ENCODE assay signal across 9 cellular contexts in genomic region chr2:131363703-131364186, GRCh38. TPM values are rescaled to one million over a fixed set of nuclear protein-coding genes. Genes with fewer than 3 reads are reported as not detected.
DNase-seq lines count a peak whose midpoint lies in the region; ATAC-seq and TF ChIP-seq lines count a peak whose summit lies in the region.
"Not testable (repeated sequence)": the region's sequence is repeated elsewhere in the genome, so short reads cannot be mapped to it uniquely, and the experiment has no call there.
"Had no signal": no experiment of that assay in that cellular context is flagged by ENCODE, and none has a peak within 500 bp of the region (broad histone marks: within the 10 kb centered on the region; RNA-seq: fewer than 3 reads in every experiment).

RAB6D (minus strand) TSS chr2:131364168; CDS start chr2:131363720, 448 bp downstream.

- not testable (repeated sequence) for H3K36me3 ChIP-seq in heart left ventricle; aorta (ENCODE audit: control insufficient read depth in 1 of 2, insufficient read depth in 2 of 2, low read length in 1 of 2)

- H3K27me3 ChIP-seq in heart left ventricle, result peaks cover 0 to 62% (median 25%) of the 10 kb centered on the region in 9 donors
- H3K27me3 ChIP-seq in aorta (ENCODE audit: control insufficient read depth in 1 of 2, insufficient read depth in 2 of 2, low read length in 1 of 2), result not testable (repeated sequence)

- not testable (repeated sequence) for TF ChIP-seq POLR2A in heart left ventricle (IDR thresholded peaks at IDR 0.05)

- H3K4me1 ChIP-seq in heart left ventricle; aorta (ENCODE audit: control insufficient read depth in 1 of 2, insufficient read depth in 2 of 2, low read length in 2 of 2): not testable (repeated sequence)

- H3K9me3 Mint-ChIP-seq in activated CD8-positive, alpha-beta memory T cell treated with anti-CD3 and anti-CD28 coated beads, Interleukin-2, amount 10 ng/mL, durations not matched to agents 7 days and 5 days (ENCODE audit: low read depth); chondrocyte (ENCODE audit: low read depth); memory B cell; progenitor cell of endocrine pancreas (ENCODE audit: low read depth): not testable (repeated sequence)

- peak; percentile 44 for ATAC-seq in GM18909 (IDR thresholded peaks at IDR 0.05; ENCODE audit: poor library complexity, unreplicated experiment)
- ATAC-seq in activated CD8-positive, alpha-beta memory T cell treated with anti-CD3 and anti-CD28 coated beads, Interleukin-2, amount 10 ng/mL, durations not matched to agents 7 days and 5 days, result peak; percentile 42
- ATAC-seq in heart left ventricle, result peak in 3 of 4 donors; percentile 42 to 76 (median 72)
- ATAC-seq in memory B cell (ENCODE audit: low read depth), result not testable (repeated sequence)
- ATAC-seq in aorta (ENCODE audit: low FRiP score), result peak; percentile 52

- peaks cover 44% of the 10 kb centered on the region for H3K27me3 Mint-ChIP-seq in activated CD8-positive, alpha-beta memory T cell treated with anti-CD3 and anti-CD28 coated beads, Interleukin-2, amount 10 ng/mL, durations not matched to agents 7 days and 5 days
- peaks cover 34% of the 10 kb centered on the region for H3K27me3 Mint-ChIP-seq in chondrocyte (ENCODE audit: low read depth)
- H3K27me3 Mint-ChIP-seq in memory B cell, result peaks cover 19% of the 10 kb centered on the region
- peaks cover 45% of the 10 kb centered on the region for H3K27me3 Mint-ChIP-seq in progenitor cell of endocrine pancreas

- CTCF ChIA-PET in activated CD8-positive, alpha-beta memory T cell treated with anti-CD3 and anti-CD28 coated beads, Interleukin-2, amount 10 ng/mL, durations not matched to agents 7 days and 5 days (lab: Charles Lee), result not testable (repeated sequence)

- peak within 1 kb of the TSS in 8 of 12 donors; percentile 12 to 38 (median 29) for H3K4me3 ChIP-seq in heart left ventricle
- H3K4me3 ChIP-seq in aorta (ENCODE audit: low read length in 2 of 2), result not testable (repeated sequence)

- intact Hi-C loops in heart left ventricle (cut with DNase I), result loop anchor here in 1 of 10 donors (10.0 kb wide), 1 partner anchor 1079 kb away; no protein-coding TSS in a partner anchor
- intact Hi-C loops in aorta (cut with DNase I), result not testable (repeated sequence)

- H3K27ac ChIP-seq in heart left ventricle; aorta (ENCODE audit: low read depth in 1 of 2, low read length in 2 of 2): not testable (repeated sequence)

- not testable (repeated sequence) for H3K4me1 Mint-ChIP-seq in activated CD8-positive, alpha-beta memory T cell treated with anti-CD3 and anti-CD28 coated beads, Interleukin-2, amount 10 ng/mL, durations not matched to agents 7 days and 5 days; chondrocyte (ENCODE audit: low read depth); memory B cell; progenitor cell of endocrine pancreas (ENCODE audit: low read depth)

- TF ChIP-seq CTCF in chondrocyte (IDR thresholded peaks at IDR 0.05); heart left ventricle (IDR thresholded peaks at IDR 0.05); progenitor cell of endocrine pancreas (IDR thresholded peaks at IDR 0.05; ENCODE audit: unreplicated experiment): not testable (repeated sequence)

- H3K36me3 Mint-ChIP-seq in activated CD8-positive, alpha-beta memory T cell treated with anti-CD3 and anti-CD28 coated beads, Interleukin-2, amount 10 ng/mL, durations not matched to agents 7 days and 5 days; chondrocyte (ENCODE audit: low read depth); memory B cell; progenitor cell of endocrine pancreas (ENCODE audit: insufficient read depth): not testable (repeated sequence)

- H3K9me3 ChIP-seq in heart left ventricle; aorta (ENCODE audit: control insufficient read depth, low read length): not testable (repeated sequence)

- 2 to 4% (median 3%) methylated on average over 21 to 41 of the region's 50 CpGs for WGBS in heart left ventricle, 4 donors
- 1 to 2% methylated on average over 33 to 42 of the region's 50 CpGs for WGBS in aorta, 2 donors

- not testable (repeated sequence) for H3K27ac Mint-ChIP-seq in activated CD8-positive, alpha-beta memory T cell treated with anti-CD3 and anti-CD28 coated beads, Interleukin-2, amount 10 ng/mL, durations not matched to agents 7 days and 5 days; chondrocyte (ENCODE audit: unreplicated experiment); memory B cell; progenitor cell of endocrine pancreas

- DNase-seq in NCI-H510A treated with DMSO at 0.1 percent for 48 hours (lab: John Stamatoyannopoulos, UW), result peak; percentile 19
- not testable (repeated sequence) for DNase-seq in activated CD8-positive, alpha-beta memory T cell treated with anti-CD3 and anti-CD28 coated beads, Interleukin-2, amount 10 ng/mL, durations not matched to agents 7 days and 5 days; chondrocyte (ENCODE audit: low spot score); heart left ventricle; memory B cell (ENCODE audit: low spot score in 2 of 2); aorta
- peak; percentile 16 for DNase-seq in progenitor cell of endocrine pancreas (ENCODE audit: low spot score, unreplicated experiment)

- peak within 1 kb of the TSS; percentile 29 for H3K4me3 Mint-ChIP-seq in activated CD8-positive, alpha-beta memory T cell treated with anti-CD3 and anti-CD28 coated beads, Interleukin-2, amount 10 ng/mL, durations not matched to agents 7 days and 5 days
- H3K4me3 Mint-ChIP-seq in chondrocyte (ENCODE audit: unreplicated experiment) (peak within 1 kb of the TSS; percentile 65), memory B cell (peak within 1 kb of the TSS; percentile 37), progenitor cell of endocrine pancreas (ENCODE audit: low read depth) (peak within 1 kb of the TSS; percentile 57)

RNA-seq across cellular contexts. Expression of gene RAB6D, which starts in this region (rescaled TPM):
- total RNA-seq in activated CD8-positive, alpha-beta memory T cell treated with anti-CD3 and anti-CD28 coated beads, Interleukin-2, amount 10 ng/mL, durations not matched to agents 7 days and 5 days, result not detected
- 0.07 TPM in 1 of 3 replicates, not detected in the others for total RNA-seq in chondrocyte
- total RNA-seq in heart left ventricle, result under 1 TPM in 4 of 9 donors, not detected in 5; 0.11 to 0.18 (median 0.13) TPM
- not detected for polyA plus RNA-seq in heart left ventricle
- 0.31 and 0.67 TPM in 2 replicates for total RNA-seq in progenitor cell of endocrine pancreas
- total RNA-seq in aorta, result not detected
- polyA plus RNA-seq in aorta, result not detected
- total RNA-seq: SK-MEL-5 had no signal

Comparison
In these comparisons a context has a peak if more than half of its experiments do, and no peak if none do; other contexts are left out.
1. Peak in ATAC-seq in activated CD8-positive, alpha-beta memory T cell treated with anti-CD3 and anti-CD28 coated beads, Interleukin-2, amount 10 ng/mL, durations not matched to agents 7 days and 5 days; RNA of the gene not detected or under 1 TPM.
2. Peak in ATAC-seq and H3K4me3 ChIP-seq in heart left ventricle; RNA of the gene not detected or under 1 TPM.
3. Peak in DNase-seq in progenitor cell of endocrine pancreas; RNA of the gene not detected or under 1 TPM.
4. Peak in ATAC-seq in aorta; RNA of the gene not detected or under 1 TPM.